In genomic region chr6:75430631-75431345, GRCh38 we compare ENCODE assay signal across 12 cellular contexts.
A peak's percentile ranks its signal among the peaks of the same experiment; 100 is the strongest.
DNase-seq lines count a peak whose midpoint lies in the region; TF ChIP-seq lines count a peak whose summit lies in the region.
"Had no signal": no experiment of that assay in that cellular context is flagged by ENCODE, and none has a peak within 500 bp of the region (broad histone marks: within the 10 kb centered on the region; RNA-seq: fewer than 3 reads in every experiment).

No MANE protein-coding gene starts in this region.

- H3K9me3 ChIP-seq in WERI-Rb-1 (ENCODE audit: severe bottlenecking) (no peaks in the 10 kb centered on the region), esophagus muscularis mucosa (no peaks in the 10 kb centered on the region), tibial artery (no peaks in the 10 kb centered on the region)

- DNase-seq in WERI-Rb-1 (peak; percentile 59), esophagus muscularis mucosa (ENCODE audit: extremely low spot score) (no peak), myocyte (ENCODE audit: low read depth) (peak; percentile 31), tibial artery (no peak), UCSD-AML1 (lab: John Stamatoyannopoulos, UW; ENCODE audit: unreplicated experiment) (no peak), HFFc6 (no peak)
- DNase-seq in activated naive CD4-positive, alpha-beta T cell treated with anti-CD3 and anti-CD28 coated beads for 36 hours, result no peak
- DNase-seq: NCI-H2171, SW 1271 had no signal

- peak overlapping the region; percentile 43 for H3K27ac ChIP-seq in WERI-Rb-1
- H3K27ac ChIP-seq in esophagus muscularis mucosa (replicated peaks in 1 of 4), result peak overlapping the region; percentile 65 to 80 (median 74)
- peak overlapping the region; percentile 74 to 78 for H3K27ac ChIP-seq in tibial artery
- H3K27ac ChIP-seq: C4-2B had no signal

- WGBS in esophagus muscularis mucosa, result 33% methylated on average over 4 of the region's 4 CpGs

- TF ChIP-seq CTCF in WERI-Rb-1 (IDR thresholded peaks at IDR 0.05; ENCODE audit: low read depth, low read length) (no peak), esophagus muscularis mucosa (IDR thresholded peaks at IDR 0.05) (no peak), tibial artery (IDR thresholded peaks at IDR 0.05) (no peak), HFFc6 (IDR thresholded peaks at IDR 0.05) (no peak)

- CTCF ChIA-PET in activated naive CD4-positive, alpha-beta T cell treated with anti-CD3 and anti-CD28 coated beads for 36 hours (lab: Charles Lee), result no interaction called here

- no peak overlapping the region for H3K27ac Mint-ChIP-seq in activated naive CD4-positive, alpha-beta T cell treated with anti-CD3 and anti-CD28 coated beads for 36 hours
- H3K27ac Mint-ChIP-seq in HFFc6, result no peak overlapping the region
- H3K27ac Mint-ChIP-seq: activated naive CD4-positive, alpha-beta T cell treated with anti-CD3 and anti-CD28 coated beads, Interleukin-2, amount 50 U/mL, for 24 hours; WTC11 had no signal

- no peaks in the 10 kb centered on the region for H3K36me3 Mint-ChIP-seq in activated naive CD4-positive, alpha-beta T cell treated with anti-CD3 and anti-CD28 coated beads for 36 hours (ENCODE audit: low read depth)
- H3K36me3 Mint-ChIP-seq in HFFc6 (ENCODE audit: low read depth), result 0 out of 2 replicates have a peak, but pooled peaks cover 3% of the 10 kb centered on the region

- H3K36me3 ChIP-seq in WERI-Rb-1 (no peaks in the 10 kb centered on the region), esophagus muscularis mucosa (no peaks in the 10 kb centered on the region), tibial artery (no peaks in the 10 kb centered on the region)

- H3K27me3 Mint-ChIP-seq in activated naive CD4-positive, alpha-beta T cell treated with anti-CD3 and anti-CD28 coated beads for 36 hours (ENCODE audit: low read depth), result peaks cover 5% of the 10 kb centered on the region
- no peaks in the 10 kb centered on the region; the same call in 1 of the 2 replicates for H3K27me3 Mint-ChIP-seq in HFFc6 (ENCODE audit: insufficient read depth)

- no peaks in the 10 kb centered on the region for H3K27me3 ChIP-seq in WERI-Rb-1 (ENCODE audit: insufficient read depth, low read depth, severe bottlenecking)
- H3K27me3 ChIP-seq in esophagus muscularis mucosa, result no peaks in the 10 kb centered on the region
- H3K27me3 ChIP-seq in tibial artery, result no peaks in the 10 kb centered on the region

- H3K4me1 ChIP-seq in esophagus muscularis mucosa (peaks cover 38 to 50% (median 43%) of the 10 kb centered on the region in 4 donors), tibial artery (peaks cover 0 to 56% (median 28%) of the 10 kb centered on the region in 4 donors)

- no peak for TF ChIP-seq EP300 in esophagus muscularis mucosa (IDR thresholded peaks at IDR 0.05)

- H3K4me3 Mint-ChIP-seq in activated naive CD4-positive, alpha-beta T cell treated with anti-CD3 and anti-CD28 coated beads for 36 hours, result no peak overlapping the region
- H3K4me3 Mint-ChIP-seq in HFFc6, result no peak overlapping the region
- H3K4me3 Mint-ChIP-seq: activated naive CD4-positive, alpha-beta T cell treated with anti-CD3 and anti-CD28 coated beads, Interleukin-2, amount 50 U/mL, for 24 hours; WTC11 had no signal

- TF ChIP-seq POLR2A in esophagus muscularis mucosa (IDR thresholded peaks at IDR 0.05; ENCODE audit: low read depth), result no peak

- peaks cover 3% of the 10 kb centered on the region for H3K4me1 Mint-ChIP-seq in activated naive CD4-positive, alpha-beta T cell treated with anti-CD3 and anti-CD28 coated beads for 36 hours (ENCODE audit: low read depth)
- H3K4me1 Mint-ChIP-seq in HFFc6 (ENCODE audit: low read depth), result peaks cover 32% of the 10 kb centered on the region
- H3K4me1 Mint-ChIP-seq: activated naive CD4-positive, alpha-beta T cell treated with anti-CD3 and anti-CD28 coated beads, Interleukin-2, amount 50 U/mL, for 24 hours had no signal

- H3K9me3 Mint-ChIP-seq in activated naive CD4-positive, alpha-beta T cell treated with anti-CD3 and anti-CD28 coated beads for 36 hours, result peaks cover 2% of the 10 kb centered on the region
- no peaks in the 10 kb centered on the region; the same call in 1 of the 2 replicates for H3K9me3 Mint-ChIP-seq in HFFc6

- H3K4me3 ChIP-seq in WERI-Rb-1 (ENCODE audit: low read depth, low read length) (no peak overlapping the region), esophagus muscularis mucosa (no peak overlapping the region), tibial artery (no peak overlapping the region)

- intact Hi-C loops in esophagus muscularis mucosa (cut with DNase I) (no loop called here), tibial artery (cut with DNase I; ENCODE audit: low total_unique reads) (no loop called here)
- intact Hi-C loops in activated naive CD4-positive, alpha-beta T cell treated with anti-CD3 and anti-CD28 coated beads for 36 hours (cut with micrococcal nuclease), result no loop called here

Comparison
In these comparisons a context has a peak if more than half of its experiments do, and no peak if none do; other contexts are left out.
1. DNase-seq: peak in WERI-Rb-1 (single experiment) and myocyte (single experiment); none in esophagus muscularis mucosa (single experiment), tibial artery (0 of 2), activated naive CD4-positive, alpha-beta T cell treated with anti-CD3 and anti-CD28 coated beads for 36 hours (single experiment), UCSD-AML1 (single experiment) and HFFc6 (single experiment).
2. Peak in every context shown above with its lines, with median percentiles within 50 percentile points of each other: H3K27ac ChIP-seq.